1 cellular context compared by ENCODE assay signal in the genomic region with DNA sequence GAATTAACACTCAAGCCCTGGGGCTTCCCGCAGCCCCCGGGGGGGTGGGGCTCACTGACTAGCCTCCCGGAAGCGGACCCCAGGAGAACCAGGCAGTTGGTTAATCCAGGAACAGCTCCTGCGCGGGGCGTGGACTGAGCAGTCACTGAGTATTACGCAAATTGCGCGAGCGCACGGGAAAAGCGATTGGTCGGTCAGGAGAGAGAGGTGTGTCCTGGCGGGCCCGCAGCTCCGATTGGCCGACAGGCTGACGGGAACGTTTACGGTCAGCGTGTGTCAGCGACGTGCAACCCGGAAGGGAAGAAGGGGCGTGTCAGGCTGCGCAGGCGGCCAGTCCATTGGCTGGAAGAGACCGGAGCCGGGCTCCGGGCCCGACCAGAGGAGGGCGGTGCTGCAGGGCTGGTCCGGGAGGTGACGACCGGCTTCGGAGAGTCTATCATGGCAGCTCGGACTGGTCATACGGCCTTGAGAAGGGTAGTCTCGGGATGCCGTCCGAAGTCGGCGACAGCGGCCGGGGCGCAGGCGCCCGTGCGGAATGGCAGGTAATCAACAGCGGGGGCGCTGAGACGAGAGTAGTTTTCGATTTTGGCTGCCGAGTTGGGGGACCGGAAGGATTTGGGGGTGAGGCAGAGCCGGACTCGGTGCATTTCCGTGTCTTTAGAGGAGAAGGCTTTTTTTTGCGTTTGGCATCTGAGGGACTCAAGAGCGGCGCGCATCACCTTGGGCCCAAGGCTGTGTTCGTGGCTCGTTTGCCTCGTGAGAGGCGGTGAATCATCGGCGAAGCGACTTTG.
TF ChIP-seq lines count a peak whose summit lies in the region.

A gene (plus strand): TSS at position 430 of the 791 bp plus-strand sequence. CDS start 9 bp downstream, at position 439.

TF ChIP-seq in GM12878, 131 proteins besides CTCF, POLR2A, EP300 and RAD21 (continued from another document and continues in another):
- TF ChIP-seq SMAD1 (IDR thresholded peaks at IDR 0.05; ENCODE audit: low read depth, partially characterized antibody) (no peak), ZNF217 (IDR thresholded peaks at IDR 0.05) (no peak), CEBPB (IDR thresholded peaks at IDR 0.05; ENCODE audit: borderline replicate concordance in 1 of 2, low read depth in 2 of 2, low read length in 2 of 2) (peak in 1 of 2 experiments; percentile 73; a peak in 1 of 4 replicates), YY1 (IDR thresholded peaks at IDR 0.05; ENCODE audit: low read depth, low read length) (peak; percentile 92), CHD1 (IDR thresholded peaks at IDR 0.05; ENCODE audit: low read depth, low read length) (no peak; the same call in 1 of the 2 replicates), NFIC (IDR thresholded peaks at IDR 0.05; ENCODE audit: low read depth, low read length) (no peak), TBL1XR1 (IDR thresholded peaks at IDR 0.05; ENCODE audit: low read depth, low read length) (0 out of 2 replicates have a peak, but pooled peaks have one; percentile 34), CREB1 (IDR thresholded peaks at IDR 0.05; ENCODE audit: low read depth) (peak; percentile 94), HDAC2 (IDR thresholded peaks at IDR 0.05) (no peak), SMARCA5 (IDR thresholded peaks at IDR 0.05) (peak; percentile 41; the same call in 1 of the 2 replicates), SREBF1 (IDR thresholded peaks at IDR 0.05; ENCODE audit: low read length) (no peak), RUNX3 (IDR thresholded peaks at IDR 0.05; ENCODE audit: low read length) (peak; percentile 50; the same call in 1 of the 2 replicates), RAD51 (IDR thresholded peaks at IDR 0.05) (no peak), RBBP5 (conservative IDR thresholded peaks at IDR 0.05) (no peak), FOS (IDR thresholded peaks at IDR 0.05; ENCODE audit: borderline replicate concordance, extremely low read depth, insufficient read length) (no peak), SP1 (IDR thresholded peaks at IDR 0.05; ENCODE audit: low read depth, low read length) (peak; percentile 87), FOXM1 (IDR thresholded peaks at IDR 0.05; ENCODE audit: low read depth, low read length) (no peak; the same call in 1 of the 2 replicates), ZNF207 (IDR thresholded peaks at IDR 0.05; ENCODE audit: borderline replicate concordance) (peak; percentile 33; the same call in 1 of the 2 replicates), JUNB (IDR thresholded peaks at IDR 0.05) (peak; percentile 31; the same call in 1 of the 2 replicates), NFYA (IDR thresholded peaks at IDR 0.05; ENCODE audit: borderline replicate concordance, low read depth, low read length) (no peak; the same call in 1 of the 2 replicates), BACH1 (IDR thresholded peaks at IDR 0.05; ENCODE audit: borderline replicate concordance) (peak; percentile 78), LARP7 (IDR thresholded peaks at IDR 0.05) (peak; percentile 82; the same call in 1 of the 2 replicates), ESRRA (IDR thresholded peaks at IDR 0.05; ENCODE audit: low read length) (peak; percentile 63; the same call in 1 of the 2 replicates), ZNF24 (IDR thresholded peaks at IDR 0.05) (no peak), TARDBP (IDR thresholded peaks at IDR 0.05; ENCODE audit: borderline replicate concordance) (no peak), GABPA (IDR thresholded peaks at IDR 0.05; ENCODE audit: low read depth) (peak; percentile 85), NFXL1 (IDR thresholded peaks at IDR 0.05; ENCODE audit: borderline replicate concordance) (no peak), ZBED1 (IDR thresholded peaks at IDR 0.05; ENCODE audit: borderline replicate concordance) (no peak; the same call in 1 of the 2 replicates), SMAD5 (IDR thresholded peaks at IDR 0.05; ENCODE audit: low read depth) (no peak; the same call in 1 of the 2 replicates), ZNF622 (IDR thresholded peaks at IDR 0.05) (no peak), RB1 (IDR thresholded peaks at IDR 0.05; ENCODE audit: borderline replicate concordance) (peak; percentile 75; the same call in 1 of the 2 replicates), CBX5 (IDR thresholded peaks at IDR 0.05; ENCODE audit: low read depth) (0 out of 2 replicates have a peak, but pooled peaks have one; percentile 13), EZH2 (IDR thresholded peaks at IDR 0.05; ENCODE audit: borderline replicate concordance, control insufficient read depth, low read depth, low read length) (no peak), HDAC6 (IDR thresholded peaks at IDR 0.05; ENCODE audit: unreplicated experiment) (peak; percentile 26), MTA3 (IDR thresholded peaks at IDR 0.05; ENCODE audit: borderline replicate concordance, low read length) (no peak), SUZ12 (IDR thresholded peaks at IDR 0.05; ENCODE audit: unreplicated experiment) (no peak), SREBF2 (IDR thresholded peaks at IDR 0.05; ENCODE audit: low read length) (no peak), PAX8 (IDR thresholded peaks at IDR 0.05) (no peak), YBX1 (IDR thresholded peaks at IDR 0.05) (no peak), BHLHE40 (IDR thresholded peaks at IDR 0.05; ENCODE audit: borderline replicate concordance in 1 of 2, low read depth in 2 of 2, low read length in 1 of 2) (peak; percentile 52 to 69; a peak in 3 of 4 replicates), SIX5 (IDR thresholded peaks at IDR 0.05; ENCODE audit: low read depth, low read length, severe bottlenecking) (no peak), RFX5 (IDR thresholded peaks at IDR 0.05; ENCODE audit: low read depth, low read length) (peak; percentile 86)
- TF ChIP-seq, protein P1, sequence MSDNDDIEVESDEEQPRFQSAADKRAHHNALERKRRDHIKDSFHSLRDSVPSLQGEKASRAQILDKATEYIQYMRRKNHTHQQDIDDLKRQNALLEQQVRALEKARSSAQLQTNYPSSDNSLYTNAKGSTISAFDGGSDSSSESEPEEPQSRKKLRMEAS (IDR thresholded peaks at IDR 0.05; ENCODE audit: low read depth, low read length): peak; percentile 82
- TF ChIP-seq, protein P2, sequence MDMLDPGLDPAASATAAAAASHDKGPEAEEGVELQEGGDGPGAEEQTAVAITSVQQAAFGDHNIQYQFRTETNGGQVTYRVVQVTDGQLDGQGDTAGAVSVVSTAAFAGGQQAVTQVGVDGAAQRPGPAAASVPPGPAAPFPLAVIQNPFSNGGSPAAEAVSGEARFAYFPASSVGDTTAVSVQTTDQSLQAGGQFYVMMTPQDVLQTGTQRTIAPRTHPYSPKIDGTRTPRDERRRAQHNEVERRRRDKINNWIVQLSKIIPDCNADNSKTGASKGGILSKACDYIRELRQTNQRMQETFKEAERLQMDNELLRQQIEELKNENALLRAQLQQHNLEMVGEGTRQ (IDR thresholded peaks at IDR 0.05; ENCODE audit: borderline replicate concordance, low read depth, low read length): no peak
- TF ChIP-seq, protein P3, sequence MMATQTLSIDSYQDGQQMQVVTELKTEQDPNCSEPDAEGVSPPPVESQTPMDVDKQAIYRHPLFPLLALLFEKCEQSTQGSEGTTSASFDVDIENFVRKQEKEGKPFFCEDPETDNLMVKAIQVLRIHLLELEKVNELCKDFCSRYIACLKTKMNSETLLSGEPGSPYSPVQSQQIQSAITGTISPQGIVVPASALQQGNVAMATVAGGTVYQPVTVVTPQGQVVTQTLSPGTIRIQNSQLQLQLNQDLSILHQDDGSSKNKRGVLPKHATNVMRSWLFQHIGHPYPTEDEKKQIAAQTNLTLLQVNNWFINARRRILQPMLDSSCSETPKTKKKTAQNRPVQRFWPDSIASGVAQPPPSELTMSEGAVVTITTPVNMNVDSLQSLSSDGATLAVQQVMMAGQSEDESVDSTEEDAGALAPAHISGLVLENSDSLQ (IDR thresholded peaks at IDR 0.05): peak; percentile 88
- TF ChIP-seq, protein P4, sequence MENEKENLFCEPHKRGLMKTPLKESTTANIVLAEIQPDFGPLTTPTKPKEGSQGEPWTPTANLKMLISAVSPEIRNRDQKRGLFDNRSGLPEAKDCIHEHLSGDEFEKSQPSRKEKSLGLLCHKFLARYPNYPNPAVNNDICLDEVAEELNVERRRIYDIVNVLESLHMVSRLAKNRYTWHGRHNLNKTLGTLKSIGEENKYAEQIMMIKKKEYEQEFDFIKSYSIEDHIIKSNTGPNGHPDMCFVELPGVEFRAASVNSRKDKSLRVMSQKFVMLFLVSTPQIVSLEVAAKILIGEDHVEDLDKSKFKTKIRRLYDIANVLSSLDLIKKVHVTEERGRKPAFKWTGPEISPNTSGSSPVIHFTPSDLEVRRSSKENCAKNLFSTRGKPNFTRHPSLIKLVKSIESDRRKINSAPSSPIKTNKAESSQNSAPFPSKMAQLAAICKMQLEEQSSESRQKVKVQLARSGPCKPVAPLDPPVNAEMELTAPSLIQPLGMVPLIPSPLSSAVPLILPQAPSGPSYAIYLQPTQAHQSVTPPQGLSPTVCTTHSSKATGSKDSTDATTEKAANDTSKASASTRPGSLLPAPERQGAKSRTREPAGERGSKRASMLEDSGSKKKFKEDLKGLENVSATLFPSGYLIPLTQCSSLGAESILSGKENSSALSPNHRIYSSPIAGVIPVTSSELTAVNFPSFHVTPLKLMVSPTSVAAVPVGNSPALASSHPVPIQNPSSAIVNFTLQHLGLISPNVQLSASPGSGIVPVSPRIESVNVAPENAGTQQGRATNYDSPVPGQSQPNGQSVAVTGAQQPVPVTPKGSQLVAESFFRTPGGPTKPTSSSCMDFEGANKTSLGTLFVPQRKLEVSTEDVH (IDR thresholded peaks at IDR 0.05; ENCODE audit: low read depth, partially characterized antibody): no peak
- TF ChIP-seq, protein P5, sequence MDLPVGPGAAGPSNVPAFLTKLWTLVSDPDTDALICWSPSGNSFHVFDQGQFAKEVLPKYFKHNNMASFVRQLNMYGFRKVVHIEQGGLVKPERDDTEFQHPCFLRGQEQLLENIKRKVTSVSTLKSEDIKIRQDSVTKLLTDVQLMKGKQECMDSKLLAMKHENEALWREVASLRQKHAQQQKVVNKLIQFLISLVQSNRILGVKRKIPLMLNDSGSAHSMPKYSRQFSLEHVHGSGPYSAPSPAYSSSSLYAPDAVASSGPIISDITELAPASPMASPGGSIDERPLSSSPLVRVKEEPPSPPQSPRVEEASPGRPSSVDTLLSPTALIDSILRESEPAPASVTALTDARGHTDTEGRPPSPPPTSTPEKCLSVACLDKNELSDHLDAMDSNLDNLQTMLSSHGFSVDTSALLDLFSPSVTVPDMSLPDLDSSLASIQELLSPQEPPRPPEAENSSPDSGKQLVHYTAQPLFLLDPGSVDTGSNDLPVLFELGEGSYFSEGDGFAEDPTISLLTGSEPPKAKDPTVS (IDR thresholded peaks at IDR 0.05; ENCODE audit: low read depth, low read length): no peak
- TF ChIP-seq, protein P6, sequence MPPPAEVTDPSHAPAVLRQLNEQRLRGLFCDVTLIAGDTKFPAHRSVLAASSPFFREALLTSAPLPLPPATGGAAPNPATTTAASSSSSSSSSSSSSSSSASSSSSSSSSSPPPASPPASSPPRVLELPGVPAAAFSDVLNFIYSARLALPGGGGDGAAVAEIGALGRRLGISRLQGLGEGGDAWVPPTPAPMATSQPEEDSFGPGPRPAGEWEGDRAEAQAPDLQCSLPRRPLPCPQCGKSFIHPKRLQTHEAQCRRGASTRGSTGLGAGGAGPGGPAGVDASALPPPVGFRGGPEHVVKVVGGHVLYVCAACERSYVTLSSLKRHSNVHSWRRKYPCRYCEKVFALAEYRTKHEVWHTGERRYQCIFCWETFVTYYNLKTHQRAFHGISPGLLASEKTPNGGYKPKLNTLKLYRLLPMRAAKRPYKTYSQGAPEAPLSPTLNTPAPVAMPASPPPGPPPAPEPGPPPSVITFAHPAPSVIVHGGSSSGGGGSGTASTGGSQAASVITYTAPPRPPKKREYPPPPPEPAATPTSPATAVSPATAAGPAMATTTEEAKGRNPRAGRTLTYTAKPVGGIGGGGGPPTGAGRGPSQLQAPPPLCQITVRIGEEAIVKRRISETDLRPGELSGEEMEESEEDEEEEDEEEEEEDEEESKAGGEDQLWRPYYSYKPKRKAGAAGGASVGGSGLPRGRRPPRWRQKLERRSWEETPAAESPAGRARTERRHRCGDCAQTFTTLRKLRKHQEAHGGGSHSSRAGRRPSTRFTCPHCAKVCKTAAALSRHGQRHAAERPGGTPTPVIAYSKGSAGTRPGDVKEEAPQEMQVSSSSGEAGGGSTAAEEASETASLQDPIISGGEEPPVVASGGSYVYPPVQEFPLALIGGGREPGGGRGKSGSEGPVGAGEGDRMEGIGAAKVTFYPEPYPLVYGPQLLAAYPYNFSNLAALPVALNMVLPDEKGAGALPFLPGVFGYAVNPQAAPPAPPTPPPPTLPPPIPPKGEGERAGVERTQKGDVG (CRISPR knock-in tag; IDR thresholded peaks at IDR 0.05): no peak
- TF ChIP-seq, protein P7, sequence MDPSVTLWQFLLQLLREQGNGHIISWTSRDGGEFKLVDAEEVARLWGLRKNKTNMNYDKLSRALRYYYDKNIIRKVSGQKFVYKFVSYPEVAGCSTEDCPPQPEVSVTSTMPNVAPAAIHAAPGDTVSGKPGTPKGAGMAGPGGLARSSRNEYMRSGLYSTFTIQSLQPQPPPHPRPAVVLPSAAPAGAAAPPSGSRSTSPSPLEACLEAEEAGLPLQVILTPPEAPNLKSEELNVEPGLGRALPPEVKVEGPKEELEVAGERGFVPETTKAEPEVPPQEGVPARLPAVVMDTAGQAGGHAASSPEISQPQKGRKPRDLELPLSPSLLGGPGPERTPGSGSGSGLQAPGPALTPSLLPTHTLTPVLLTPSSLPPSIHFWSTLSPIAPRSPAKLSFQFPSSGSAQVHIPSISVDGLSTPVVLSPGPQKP (IDR thresholded peaks at IDR 0.05; ENCODE audit: low read depth, low read length): peak; percentile 82
- TF ChIP-seq, protein P8, sequence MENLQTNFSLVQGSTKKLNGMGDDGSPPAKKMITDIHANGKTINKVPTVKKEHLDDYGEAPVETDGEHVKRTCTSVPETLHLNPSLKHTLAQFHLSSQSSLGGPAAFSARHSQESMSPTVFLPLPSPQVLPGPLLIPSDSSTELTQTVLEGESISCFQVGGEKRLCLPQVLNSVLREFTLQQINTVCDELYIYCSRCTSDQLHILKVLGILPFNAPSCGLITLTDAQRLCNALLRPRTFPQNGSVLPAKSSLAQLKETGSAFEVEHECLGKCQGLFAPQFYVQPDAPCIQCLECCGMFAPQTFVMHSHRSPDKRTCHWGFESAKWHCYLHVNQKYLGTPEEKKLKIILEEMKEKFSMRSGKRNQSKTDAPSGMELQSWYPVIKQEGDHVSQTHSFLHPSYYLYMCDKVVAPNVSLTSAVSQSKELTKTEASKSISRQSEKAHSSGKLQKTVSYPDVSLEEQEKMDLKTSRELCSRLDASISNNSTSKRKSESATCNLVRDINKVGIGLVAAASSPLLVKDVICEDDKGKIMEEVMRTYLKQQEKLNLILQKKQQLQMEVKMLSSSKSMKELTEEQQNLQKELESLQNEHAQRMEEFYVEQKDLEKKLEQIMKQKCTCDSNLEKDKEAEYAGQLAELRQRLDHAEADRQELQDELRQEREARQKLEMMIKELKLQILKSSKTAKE (IDR thresholded peaks at IDR 0.05; ENCODE audit: low read depth, poor library complexity, severe bottlenecking): no peak
